27 cellular contexts compared by ENCODE assay signal in the genomic region with DNA sequence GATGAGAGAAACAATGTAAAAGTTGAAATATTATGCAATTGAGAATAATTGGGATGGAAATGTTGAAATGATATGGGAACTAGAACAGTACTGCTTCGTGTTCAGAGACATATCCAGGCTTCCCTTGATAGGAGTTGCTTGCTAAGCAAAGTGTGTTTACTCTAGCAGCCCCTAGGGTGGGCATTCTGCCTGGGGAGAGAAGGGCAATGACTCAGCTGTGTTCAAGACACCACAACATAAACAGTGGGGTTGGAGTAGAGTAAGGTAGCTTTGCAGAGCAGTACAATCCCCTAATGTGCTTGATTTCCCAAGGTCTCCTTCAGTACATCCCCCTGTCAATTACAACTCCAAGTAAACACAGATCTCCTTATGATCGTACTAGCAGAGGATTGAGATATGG. TPM values are rescaled to one million over a fixed set of nuclear protein-coding genes. Genes with fewer than 3 reads are reported as not detected.
A peak's percentile ranks its signal among the peaks of the same experiment; 100 is the strongest.
DNase-seq lines count a peak whose midpoint lies in the region; FAIRE-seq and TF ChIP-seq lines count a peak whose summit lies in the region.
"Had no signal": no experiment of that assay in that cellular context is flagged by ENCODE, and none has a peak within 500 bp of the region (broad histone marks: within the 10 kb centered on the region; RNA-seq: fewer than 3 reads in every experiment).

No MANE protein-coding gene starts in this region.

- TF ChIP-seq CTCF in H1 (IDR thresholded peaks at IDR 0.05; ENCODE audit: control extremely low read depth in 1 of 3, insufficient read depth in 1 of 3, low read depth in 1 of 3, low read length in 3 of 3): no peak
- no peak for TF ChIP-seq CTCF in GM20000 (IDR thresholded peaks at IDR 0.05; ENCODE audit: extremely low read depth, missing control alignments)

- no peaks in the 10 kb centered on the region for H3K27me3 ChIP-seq in MG63
- H3K27me3 ChIP-seq in H1 (replicated peaks in 1 of 4; ENCODE audit: control insufficient read depth in 3 of 4, extremely low read depth in 1 of 4, insufficient read depth in 3 of 4, low read length in 3 of 4): no peaks in the 10 kb centered on the region
- no peaks in the 10 kb centered on the region for H3K27me3 ChIP-seq in mesenchymal stem cell (ENCODE audit: control insufficient read depth in 1 of 2, insufficient read depth in 1 of 2, low read length in 2 of 2)
- peaks cover 3% of the 10 kb centered on the region; the same call in 1 of the 2 replicates for H3K27me3 ChIP-seq in HAP-1 (ENCODE audit: low read depth)
- H3K27me3 ChIP-seq: BLaER1 treated with 17β-estradiol and CSF1 and Interleukin-3, amounts not matched to agents 10 nM and 100 nM had no signal

- WGBS in H1 (ENCODE audit: extremely low coverage in 1 of 2, insufficient coverage in 1 of 2, insufficient read length in 1 of 2, insufficient replicate concordance in 2 of 2, low coverage in 1 of 2, low lambda C conversion rate in 2 of 2, missing lambda C conversion rate in 1 of 2), 2 experiments: 84% methylated on average over 2 of the region's 2 CpGs; no CpG with 5 or more reads in 1 of the 2 experiments
- 47% methylated on average over 2 of the region's 2 CpGs for WGBS in mesenchymal stem cell

- H2BK15ac ChIP-seq in H1 (ENCODE audit: low read length) (no peak overlapping the region), mesenchymal stem cell (ENCODE audit: low read depth, poor library complexity, severe bottlenecking) (no peak overlapping the region)

- H3K36me3 ChIP-seq in MG63 (no peaks in the 10 kb centered on the region), H1 (ENCODE audit: control insufficient read depth in 2 of 4, insufficient read depth in 4 of 4, low read length in 3 of 4) (no peaks in the 10 kb centered on the region), mesenchymal stem cell (ENCODE audit: control insufficient read depth in 1 of 2, insufficient read depth in 2 of 2, low read depth in 1 of 2, low read length in 2 of 2) (no peaks in the 10 kb centered on the region), HAP-1 (replicated peaks) (no peaks in the 10 kb centered on the region)
- H3K36me3 ChIP-seq: BLaER1 treated with 17β-estradiol and CSF1 and Interleukin-3, amounts not matched to agents 10 nM and 100 nM had no signal

- H3K4ac ChIP-seq in H1 (replicated peaks; ENCODE audit: insufficient read length, low read depth, low read length): no peak overlapping the region
- H3K4ac ChIP-seq in mesenchymal stem cell (ENCODE audit: low read depth in 1 of 2, low read length in 2 of 2): no peak overlapping the region

- TF ChIP-seq RAD21 in H1 (IDR thresholded peaks at IDR 0.05 in 1 of 2, conservative IDR thresholded peaks at IDR 0.05 in 1 of 2; ENCODE audit: low read depth in 2 of 2, low read length in 2 of 2): no peak

- no peaks in the 10 kb centered on the region for H3K23me2 ChIP-seq in H1 (ENCODE audit: low read depth, low read length)

- no peak overlapping the region for H4K8ac ChIP-seq in H1 (ENCODE audit: extremely low read depth, insufficient read depth, low read length)
- peak overlapping the region; percentile 23 for H4K8ac ChIP-seq in mesenchymal stem cell (ENCODE audit: low read length)

- no peaks in the 10 kb centered on the region for H4K20me1 ChIP-seq in H1 (replicated peaks in 1 of 2; ENCODE audit: control insufficient read depth in 1 of 2, insufficient read depth in 2 of 2, low read length in 2 of 2)
- H4K20me1 ChIP-seq: BLaER1 treated with 17β-estradiol and CSF1 and Interleukin-3, amounts not matched to agents 10 nM and 100 nM had no signal

- TF ChIP-seq POLR2A in H1 (IDR thresholded peaks at IDR 0.05; ENCODE audit: control extremely low read depth in 1 of 2, low read depth in 2 of 2, low read length in 2 of 2): no peak

- CTCF ChIA-PET in H1 (lab: Charles Lee; ENCODE audit: partially characterized antibody): interaction anchor here (0.6 to 1.3 kb wide), 4 partner anchors 15 to 169 kb away, joined by 3 to 4 read pairs (median 3); no protein-coding TSS in a partner anchor

- H3K4me3 ChIP-seq in MG63 (no peak overlapping the region), H1 (ENCODE audit: extremely low read depth in 1 of 4, insufficient read depth in 2 of 4, low read depth in 3 of 4, low read length in 4 of 4) (no peak overlapping the region), mesenchymal stem cell (ENCODE audit: insufficient read depth in 1 of 2, low read depth in 1 of 2, low read length in 2 of 2) (no peak overlapping the region), HAP-1 (no peak overlapping the region)
- H3K4me3 ChIP-seq: BLaER1 treated with 17β-estradiol and CSF1 and Interleukin-3, amounts not matched to agents 10 nM and 100 nM; GM12878 had no signal

- H3K23ac ChIP-seq in H1 (ENCODE audit: insufficient read length): no peak overlapping the region
- no peak overlapping the region for H3K23ac ChIP-seq in mesenchymal stem cell (ENCODE audit: low read length in 2 of 2)

- H3K18ac ChIP-seq in H1 (ENCODE audit: extremely low read depth, low read length): no peak overlapping the region
- no peak overlapping the region for H3K18ac ChIP-seq in mesenchymal stem cell (ENCODE audit: low read depth in 1 of 2, low read length in 2 of 2)

- H3K79me1 ChIP-seq in H1 (ENCODE audit: low read depth, low read length) (no peaks in the 10 kb centered on the region), mesenchymal stem cell (replicated peaks; ENCODE audit: low read length, poor library complexity, severe bottlenecking) (no peaks in the 10 kb centered on the region)

- H3K27ac ChIP-seq in H1 (ENCODE audit: low read depth, low read length) (no peak overlapping the region), mesenchymal stem cell (ENCODE audit: low read length, poor library complexity, severe bottlenecking) (no peak overlapping the region)
- H3K27ac ChIP-seq: BLaER1 treated with 17β-estradiol and CSF1 and Interleukin-3, amounts not matched to agents 10 nM and 100 nM; KMS-11; RWPE1 had no signal

- peak; percentile 25 for DNase-seq in ELR (ENCODE audit: low read depth)
- DNase-seq in MG63: peak; percentile 26
- no peak for DNase-seq in H1 (ENCODE audit: low read depth in 1 of 2, low spot score in 2 of 2)
- DNase-seq in mesenchymal stem cell: peak; percentile 65
- no peak for DNase-seq in GM20000 (ENCODE audit: low spot score)
- DNase-seq in T-helper 9 cell: no peak
- DNase-seq in HAP-1 (ENCODE audit: low spot score in 2 of 2): no peak
- DNase-seq: AML-193; CD4-positive, alpha-beta T cell; H7; NCI-H1092; NCI-H1417 treated with DMSO at 0.1 percent for 48 hours; NCI-H187; NCI-H2081 treated with DMSO at 0.1 percent for 48 hours; NCI-H2171; NCI-H226; NCI-H510A; NCI-H69; SHP77 had no signal

- H3K14ac ChIP-seq in H1 (ENCODE audit: insufficient read length) (no peak overlapping the region), mesenchymal stem cell (ENCODE audit: low read length in 2 of 2) (no peak overlapping the region)

- H2AFZ ChIP-seq in H1 (ENCODE audit: low read length) (no peak overlapping the region), mesenchymal stem cell (ENCODE audit: low read depth, low read length) (no peak overlapping the region)

- no peak overlapping the region for H3K4me2 ChIP-seq in H1 (ENCODE audit: insufficient read depth in 1 of 2, low read depth in 2 of 2, low read length in 2 of 2)
- H3K4me2 ChIP-seq in mesenchymal stem cell (ENCODE audit: low read length, poor library complexity, severe bottlenecking): no peak overlapping the region
- H3K4me2 ChIP-seq: BLaER1 treated with 17β-estradiol and CSF1 and Interleukin-3, amounts not matched to agents 10 nM and 100 nM; KMS-11 had no signal

- H2AK5ac ChIP-seq in H1 (ENCODE audit: low read depth, low read length) (no peak overlapping the region), mesenchymal stem cell (ENCODE audit: low read length, severe bottlenecking) (no peak overlapping the region)

- H2BK12ac ChIP-seq in H1 (ENCODE audit: low read depth, low read length) (no peak overlapping the region), mesenchymal stem cell (ENCODE audit: low read length in 2 of 2) (no peak overlapping the region)

- POLR2A ChIA-PET in H1 (lab: Charles Lee; ENCODE audit: partially characterized antibody): interaction anchor here (1.2 kb wide), 1 partner anchor 11 kb away, joined by 3 read pairs; no protein-coding TSS in a partner anchor

- TF ChIP-seq EP300 in H1 (IDR thresholded peaks at IDR 0.05; ENCODE audit: borderline replicate concordance in 1 of 2, low read depth in 2 of 2, low read length in 2 of 2): no peak

- no peak overlapping the region for H4K91ac ChIP-seq in H1 (replicated peaks; ENCODE audit: insufficient read length, low read length)
- H4K91ac ChIP-seq in mesenchymal stem cell (ENCODE audit: low read length): no peak overlapping the region

- FAIRE-seq in H1 (lab: Jason Lieb, UNC): no peak
- FAIRE-seq: A204.1, D721Med, G401.6, GM12878 had no signal

- H2BK5ac ChIP-seq in H1 (ENCODE audit: low read depth, low read length): peak overlapping the region; percentile 49; the same call in 1 of the 2 replicates
- H2BK5ac ChIP-seq in mesenchymal stem cell (ENCODE audit: low read depth, low read length, poor library complexity, severe bottlenecking): no peak overlapping the region

- H3K9ac ChIP-seq in H1 (replicated peaks in 1 of 4; ENCODE audit: extremely low read depth in 1 of 4, low read depth in 3 of 4, low read length in 3 of 4): no peak overlapping the region
- H3K9ac ChIP-seq in mesenchymal stem cell (ENCODE audit: low read length): no peak overlapping the region
- H3K9ac ChIP-seq: BLaER1 treated with 17β-estradiol and CSF1 and Interleukin-3, amounts not matched to agents 10 nM and 100 nM; KMS-11 had no signal

- H2BK20ac ChIP-seq in H1 (ENCODE audit: low read length): no peak overlapping the region

- no peak overlapping the region for H3K56ac ChIP-seq in H1 (replicated peaks; ENCODE audit: insufficient read length, low read depth, low read length)

- in situ Hi-C loops in HAP-1 (cut with MboI; ENCODE audit: low sequenced_read_pairs): no loop called here

- H3K79me2 ChIP-seq in H1 (ENCODE audit: control insufficient read depth in 1 of 2, insufficient read depth in 2 of 2, low read length in 2 of 2): peaks cover 0 to 13% of the 10 kb centered on the region in 2 experiments; a peak in 2 of 4 replicates

- H3K4me1 ChIP-seq in H1 (replicated peaks in 1 of 4; ENCODE audit: control insufficient read depth in 3 of 4, insufficient read depth in 4 of 4, low read length in 3 of 4) (peaks cover 0 to 6% (median 2%) of the 10 kb centered on the region in 4 experiments; a peak in 5 of 7 replicates), mesenchymal stem cell (ENCODE audit: control insufficient read depth, insufficient read depth, low read depth, low read length) (peaks cover 4% of the 10 kb centered on the region), HAP-1 (peaks cover 8% of the 10 kb centered on the region; the same call in 1 of the 2 replicates)

- no peak overlapping the region for H4K5ac ChIP-seq in H1 (ENCODE audit: insufficient read length, low read depth, low read length)

- H2BK120ac ChIP-seq in H1 (replicated peaks; ENCODE audit: low read depth, low read length) (no peak overlapping the region), mesenchymal stem cell (ENCODE audit: low read depth, low read length) (no peak overlapping the region)

- H3K9me3 ChIP-seq in MG63 (peaks cover 2% of the 10 kb centered on the region), H1 (ENCODE audit: insufficient read depth in 2 of 2, low read depth in 1 of 2, low read length in 1 of 2) (0 out of 4 replicates have a peak, but pooled peaks cover 0 to 3% of the 10 kb centered on the region in 2 experiments), mesenchymal stem cell (ENCODE audit: control insufficient read depth, low read length) (peaks cover 8% of the 10 kb centered on the region), HAP-1 (peaks cover 3% of the 10 kb centered on the region; the same call in 1 of the 2 replicates)

RNA-seq across cellular contexts. Expression of gene PCNX2, which starts 4.8 kb away (rescaled TPM):
- 1.8 TPM in 2 replicates for total RNA-seq in MG63 (2014; rRNA removed; shearing (Covaris generic); ENCODE audit: low replicate concordance)
- 44.1 and 46.1 TPM in 2 replicates for total RNA-seq in H1 (2021; fragmentation: NEBNext Ultra II Directional; extraction: Animal tissue kit (Norgen Biotek cat#: 25700))
- 51.2 and 57.6 TPM in 2 replicates for polyA plus RNA-seq in H1 (2011; rRNA removed)
- polyA plus RNA-seq in H1 (2011; cell fraction: cytosol; rRNA removed): 42.6 TPM
- 152 TPM for polyA plus RNA-seq in H1 (2011; cell fraction: nucleus; rRNA removed)
- 32.6 to 41.9 TPM (median 40.0 TPM) in 4 replicates for polyA plus RNA-seq in H1 (2012, experiment 1 of 2)
- polyA plus RNA-seq in H1 (2012, experiment 2 of 2): 12.5 TPM
- polyA plus RNA-seq in H1 (2013, experiment 1 of 2): 47.6 TPM
- polyA plus RNA-seq in H1 (2013, experiment 2 of 2): 44.7 TPM
- 243 and 250 TPM in 2 replicates for polyA minus RNA-seq in H1 (2011; rRNA and poly(A)+ RNA removed)
- 71.0 TPM for polyA minus RNA-seq in H1 (2011; cell fraction: cytosol; rRNA and poly(A)+ RNA removed)
- 298 TPM for polyA minus RNA-seq in H1 (2011; cell fraction: nucleus; rRNA and poly(A)+ RNA removed)
- polyA plus RNA-seq in mesenchymal stem cell (2013, experiment 1 of 2): 16.2 TPM
- polyA plus RNA-seq in mesenchymal stem cell (2013, experiment 2 of 2): 15.7 TPM

RNA-seq across cellular contexts. Expression of gene MAP3K21, which starts 27.2 kb away (rescaled TPM):
- 0.89 and 1.5 TPM in 2 replicates for total RNA-seq in MG63 (2014; rRNA removed; shearing (Covaris generic); ENCODE audit: low replicate concordance)
- total RNA-seq in H1 (2021; fragmentation: NEBNext Ultra II Directional; extraction: Animal tissue kit (Norgen Biotek cat#: 25700)): 21.3 and 21.8 TPM in 2 replicates
- 15.9 and 21.2 TPM in 2 replicates for polyA plus RNA-seq in H1 (2011; rRNA removed)
- 17.9 TPM for polyA plus RNA-seq in H1 (2011; cell fraction: cytosol; rRNA removed)
- polyA plus RNA-seq in H1 (2011; cell fraction: nucleus; rRNA removed): 22.2 TPM
- polyA plus RNA-seq in H1 (2012, experiment 1 of 2): 7.9 to 12.9 TPM (median 10.6 TPM) in 4 replicates
- polyA plus RNA-seq in H1 (2012, experiment 2 of 2): 1.2 TPM
- polyA plus RNA-seq in H1 (2013, experiment 1 of 2): 14.3 TPM
- polyA plus RNA-seq in H1 (2013, experiment 2 of 2): 14.5 TPM
- 35.7 and 37.4 TPM in 2 replicates for polyA minus RNA-seq in H1 (2011; rRNA and poly(A)+ RNA removed)
- 16.2 TPM for polyA minus RNA-seq in H1 (2011; cell fraction: cytosol; rRNA and poly(A)+ RNA removed)
- polyA minus RNA-seq in H1 (2011; cell fraction: nucleus; rRNA and poly(A)+ RNA removed): 25.9 TPM
- 0.32 TPM for polyA plus RNA-seq in mesenchymal stem cell (2013, experiment 1 of 2)
- polyA plus RNA-seq in mesenchymal stem cell (2013, experiment 2 of 2): 0.29 TPM
- polyA plus RNA-seq: IgD-negative memory B cell had no signal

Comparison
In these comparisons a context has a peak if more than half of its experiments do, and no peak if none do; other contexts are left out.
1. DNase-seq: peak in ELR (single experiment), MG63 (single experiment) and mesenchymal stem cell (single experiment); none in H1 (0 of 2), GM20000 (single experiment), T-helper 9 cell (single experiment) and HAP-1 (0 of 2).
2. RNA of gene PCNX2, which starts 4.8 kb away (total RNA-seq): 44.1 to 46.1 TPM in H1; 1.8 TPM in MG63; every median in the first group is over 10 times any median in the second.